Comparison of ENCODE assay signal across 25 cellular contexts in genomic region chr4:118177121-118177520, GRCh38.
DNase-seq lines count a peak whose midpoint lies in the region; ATAC-seq, FAIRE-seq and TF ChIP-seq lines count a peak whose summit lies in the region.
"Had no signal": no experiment of that assay in that cellular context is flagged by ENCODE, and none has a peak within 500 bp of the region (broad histone marks: within the 10 kb centered on the region; RNA-seq: fewer than 3 reads in every experiment).

No MANE protein-coding gene starts in this region.

- H2AFZ ChIP-seq in astrocyte (ENCODE audit: low read depth, low read length): no peak overlapping the region

- no peak overlapping the region for H3K4me2 ChIP-seq in astrocyte (ENCODE audit: low read length)

- H3K4me1 ChIP-seq in astrocyte (ENCODE audit: insufficient read depth, low read length): peaks cover 4% of the 10 kb centered on the region
- H3K4me1 ChIP-seq in SJCRH30: peaks cover 33% of the 10 kb centered on the region
- H3K4me1 ChIP-seq: Peyer's patch had no signal

- FAIRE-seq in astrocyte (lab: Jason Lieb, UNC) (peak; percentile 54), HTR-8/SVneo (lab: Jason Lieb, UNC) (no peak)
- FAIRE-seq: GM12878, H1 had no signal

- H3K4me1 Mint-ChIP-seq in HFFc6 (ENCODE audit: low read depth) (peaks cover 93% of the 10 kb centered on the region), astrocyte (ENCODE audit: low read depth, unreplicated experiment) (peaks cover 11% of the 10 kb centered on the region)
- H3K4me1 Mint-ChIP-seq: CD14-positive monocyte; CD8-positive, alpha-beta memory T cell had no signal

- no peaks in the 10 kb centered on the region for H3K27me3 ChIP-seq in astrocyte (ENCODE audit: insufficient read depth, low read length)
- no peaks in the 10 kb centered on the region for H3K27me3 ChIP-seq in SJCRH30
- H3K27me3 ChIP-seq: BE2C, Peyer's patch had no signal

- H3K27ac Mint-ChIP-seq in HFFc6 (peak overlapping the region; percentile 57), astrocyte (ENCODE audit: unreplicated experiment) (no peak overlapping the region)
- H3K27ac Mint-ChIP-seq: CD14-positive monocyte; CD8-positive, alpha-beta memory T cell; T-helper 17 cell had no signal

- ATAC-seq in GM18858 (IDR thresholded peaks at IDR 0.05; ENCODE audit: unreplicated experiment) (no peak), GM21360 (IDR thresholded peaks at IDR 0.05; ENCODE audit: unreplicated experiment) (no peak)
- ATAC-seq: GM12878, HCT116, T-helper 17 cell had no signal

- H3K36me3 Mint-ChIP-seq in HFFc6 (ENCODE audit: low read depth): peaks cover 9% of the 10 kb centered on the region
- H3K36me3 Mint-ChIP-seq in astrocyte (ENCODE audit: low read depth, unreplicated experiment): no peaks in the 10 kb centered on the region
- H3K36me3 Mint-ChIP-seq: CD14-positive monocyte; CD8-positive, alpha-beta memory T cell had no signal

- TF ChIP-seq CTCF in HFFc6 (IDR thresholded peaks at IDR 0.05) (no peak), astrocyte (IDR thresholded peaks at IDR 0.05; ENCODE audit: insufficient read depth, low read depth, low read length) (no peak)

- no peak overlapping the region for H3K9ac ChIP-seq in astrocyte (ENCODE audit: low read length)

- H3K4me3 ChIP-seq in astrocyte (ENCODE audit: insufficient read depth, low read depth, low read length) (no peak overlapping the region), SJCRH30 (no peak overlapping the region)
- H3K4me3 ChIP-seq: GM12878, Peyer's patch, SK-N-MC had no signal

- no peaks in the 10 kb centered on the region for H3K9me3 ChIP-seq in astrocyte (ENCODE audit: insufficient read depth, low read depth, low read length)
- H3K9me3 ChIP-seq in SJCRH30 (replicated peaks): no peaks in the 10 kb centered on the region
- H3K9me3 ChIP-seq: BE2C, Peyer's patch had no signal

- peak; percentile 70 for DNase-seq in EH (ENCODE audit: low read depth)
- DNase-seq in HFFc6: peak; percentile 40
- no peak for DNase-seq in astrocyte (ENCODE audit: low read depth)
- no peak for DNase-seq in HTR-8/SVneo (ENCODE audit: insufficient read length, low spot score)
- no peak for DNase-seq in SJCRH30
- DNase-seq: BE2C; CD8-positive, alpha-beta memory T cell; GDM1; KG1; MM.1S; NCI-H1417; NCI-H1694; NCI-H2081; NCI-H2227 treated with DMSO at 0.1 percent for 48 hours; NCI-H526 treated with DMSO at 0.1 percent for 48 hours; Peyer's patch; SHP77 treated with DMSO at 0.1 percent for 48 hours; T-helper 17 cell had no signal

- H4K20me1 ChIP-seq in astrocyte (ENCODE audit: insufficient read depth, low read length): no peaks in the 10 kb centered on the region

- H3K4me3 Mint-ChIP-seq in HFFc6 (peak overlapping the region; percentile 9; the same call in 1 of the 2 replicates), astrocyte (ENCODE audit: unreplicated experiment) (no peak overlapping the region)
- H3K4me3 Mint-ChIP-seq: CD14-positive monocyte; CD8-positive, alpha-beta memory T cell; T-helper 17 cell had no signal

- no peak overlapping the region for H3K27ac ChIP-seq in astrocyte (ENCODE audit: low read depth, low read length)
- no peak overlapping the region for H3K27ac ChIP-seq in SJCRH30
- H3K27ac ChIP-seq: Peyer's patch, SK-N-MC had no signal

- H3K36me3 ChIP-seq in astrocyte (ENCODE audit: insufficient read depth, low read length): no peaks in the 10 kb centered on the region
- no peaks in the 10 kb centered on the region for H3K36me3 ChIP-seq in SJCRH30
- H3K36me3 ChIP-seq: BE2C, Peyer's patch had no signal

- H3K9me3 Mint-ChIP-seq in HFFc6 (no peaks in the 10 kb centered on the region), astrocyte (ENCODE audit: unreplicated experiment) (no peaks in the 10 kb centered on the region)

- H3K79me2 ChIP-seq in astrocyte (ENCODE audit: insufficient read depth, low read length): no peaks in the 10 kb centered on the region

- H3K27me3 Mint-ChIP-seq in HFFc6 (ENCODE audit: insufficient read depth) (no peaks in the 10 kb centered on the region; the same call in 1 of the 2 replicates), astrocyte (ENCODE audit: low read depth, unreplicated experiment) (no peaks in the 10 kb centered on the region)
- H3K27me3 Mint-ChIP-seq: CD8-positive, alpha-beta memory T cell had no signal

Comparison
In these comparisons a context has a peak if more than half of its experiments do, and no peak if none do; other contexts are left out.
1. DNase-seq: peak in EH (single experiment) and HFFc6 (single experiment); none in astrocyte (single experiment), HTR-8/SVneo (single experiment) and SJCRH30 (0 of 2).